ENCODE assay signal across 38 cellular contexts in the genomic region with DNA sequence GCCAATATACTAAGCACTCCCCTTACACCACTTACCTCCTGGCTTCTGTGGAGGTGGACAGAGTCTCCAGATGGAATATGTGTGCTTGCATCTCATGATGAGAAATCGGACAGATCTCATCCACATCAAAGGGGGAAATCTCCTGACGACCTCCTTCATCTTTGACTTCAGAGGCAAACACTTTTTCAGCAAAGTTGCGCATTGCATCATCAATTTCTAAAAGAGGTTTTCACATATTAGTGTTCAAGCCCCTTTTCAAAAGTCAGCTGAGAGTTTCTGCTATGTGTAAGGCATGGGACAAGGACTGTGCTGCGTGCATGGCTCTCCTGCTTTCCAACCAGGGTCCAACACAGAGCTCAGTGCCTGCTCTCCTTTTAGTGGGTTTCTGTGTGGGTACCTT. TPM values are rescaled to one million over a fixed set of nuclear protein-coding genes. Genes with fewer than 3 reads are reported as not detected.
"Had no signal": no experiment of that assay in that cellular context is flagged by ENCODE, and none has a peak within 500 bp of the region (broad histone marks: within the 10 kb centered on the region; RNA-seq: fewer than 3 reads in every experiment).

No MANE protein-coding gene starts in this region.

- H3K4me3 ChIP-seq: MG63, PC-9, SJCRH30, SK-N-MC had no signal

- H3K4me2 ChIP-seq: PC-9 had no signal

- DNase-seq: Kasumi-1, MG63, NCI-H1048, NCI-H1092 treated with DMSO at 0.1 percent for 48 hours, NCI-H1105 treated with DMSO at 0.1 percent for 48 hours, NCI-H1417, NCI-H1436, NCI-H146, NCI-H1694, NCI-H187, NCI-H1930, NCI-H2029 treated with DMSO at 0.1 percent for 48 hours, NCI-H2081 treated with DMSO at 0.1 percent for 48 hours, NCI-H2107, NCI-H2171, NCI-H226, NCI-H446 treated with DMSO at 0.1 percent for 48 hours, NCI-H510A, NCI-H524, NCI-H526, NCI-H69, NCI-H748 treated with DMSO at 0.1 percent for 48 hours, NCI-H82, PC-9, SHP77, SIG-M5, SJCRH30, T-cell had no signal

- H3K27me3 ChIP-seq: MG63, SJCRH30 had no signal

- H3K27ac ChIP-seq: PC-9, RWPE1, SJCRH30, SK-N-MC had no signal

- ATAC-seq: Panc1, Right ventricle myocardium inferior, SK-N-SH treated with all-trans-retinoic acid at 6 μM for 48 hours, T-cell had no signal

- FAIRE-seq: RCC 7860 had no signal

- H3K36me3 ChIP-seq: MG63, SJCRH30 had no signal

- H2AFZ ChIP-seq: PC-9 had no signal

- H3K9me3 ChIP-seq: MG63, SJCRH30 had no signal

RNA-seq across cellular contexts. Expression of gene AMPD1, which starts 6.8 kb away (rescaled TPM):
- total RNA-seq: M059J, OCI-LY7, PC-9, Right ventricle myocardium inferior, RPMI7951, SJCRH30, SK-MEL-5 had no signal
